9 cellular contexts compared by ENCODE assay signal in the genomic region with DNA sequence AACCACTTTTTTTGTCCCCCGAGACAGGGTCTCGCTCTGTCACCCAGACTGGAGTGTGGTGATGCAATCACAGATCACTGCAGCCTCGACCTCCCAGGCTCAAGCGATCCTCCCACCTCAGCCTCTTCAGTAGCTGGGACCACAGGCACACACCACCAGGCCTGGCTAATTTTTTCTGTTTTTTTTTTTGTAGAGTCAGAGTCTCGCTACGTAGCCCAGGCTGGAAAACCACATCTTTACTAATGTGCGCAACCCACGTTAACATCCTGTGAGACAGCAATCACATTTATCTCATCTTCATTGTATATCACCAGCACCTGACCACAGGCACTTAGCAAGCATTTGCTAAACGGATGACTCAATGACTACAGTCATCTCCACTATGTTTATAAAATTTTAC.
DNase-seq lines count a peak whose midpoint lies in the region; ATAC-seq lines count a peak whose summit lies in the region.
"Had no signal": no experiment of that assay in that cellular context is flagged by ENCODE, and none has a peak within 500 bp of the region (broad histone marks: within the 10 kb centered on the region; RNA-seq: fewer than 3 reads in every experiment).

No MANE protein-coding gene starts in this region.

- no peak overlapping the region for H3K4me2 ChIP-seq in Karpas-422 (ENCODE audit: low read depth, low read length, poor library complexity, severe bottlenecking)
- H3K4me2 ChIP-seq: BLaER1 had no signal

- POLR2A ChIA-PET in naive thymus-derived CD4-positive, alpha-beta T cell (lab: Charles Lee), result no interaction called here

- intact Hi-C loops in activated T-helper 1 cell treated with anti-CD3 and anti-CD28 coated beads, Interleukin-12 subunit alpha, Interleukin-12 subunit beta, Interleukin-2, Interleukin-4 antibody, amounts not matched to agents 30 ng/mL and 10 ng/mL and 1 ng/mL, durations not matched to agents 14 hours and 24 hours and 36 hours (cut with micrococcal nuclease), result loop anchor here (1.0 to 5.0 kb wide), 6 partner anchors 11 to 873 kb away; partner anchors contain the start of genes CREB3L2 and TRIM24
- intact Hi-C loops in naive thymus-derived CD4-positive, alpha-beta T cell (cut with micrococcal nuclease), result loop anchor here (1.0 to 5.0 kb wide), 5 partner anchors 11 to 413 kb away; partner anchors contain the start of gene TRIM24 (in 1 of the 2)

- H2AFZ ChIP-seq in Karpas-422 (ENCODE audit: low read length), result no peak overlapping the region

- H3K27ac Mint-ChIP-seq in activated T-helper 1 cell treated with anti-CD3 and anti-CD28 coated beads, Interleukin-12 subunit alpha, Interleukin-12 subunit beta, Interleukin-2, Interleukin-4 antibody, amounts not matched to agents 30 ng/mL and 10 ng/mL and 1 ng/mL, durations not matched to agents 14 hours and 24 hours and 36 hours, result peak overlapping the region; percentile 74
- peak overlapping the region in 8 of 9 donors; percentile 16 to 61 (median 48) for H3K27ac Mint-ChIP-seq in naive thymus-derived CD4-positive, alpha-beta T cell

- no peaks in the 10 kb centered on the region for H3K4me1 ChIP-seq in naive thymus-derived CD4-positive, alpha-beta T cell (ENCODE audit: control insufficient read depth in 2 of 2, insufficient read depth in 2 of 2, low read length in 2 of 2)
- H3K4me1 ChIP-seq in Karpas-422 (ENCODE audit: low read length), result no peaks in the 10 kb centered on the region
- H3K4me1 ChIP-seq: BLaER1 had no signal

- peaks cover 24% of the 10 kb centered on the region for H3K4me1 Mint-ChIP-seq in activated T-helper 1 cell treated with anti-CD3 and anti-CD28 coated beads, Interleukin-12 subunit alpha, Interleukin-12 subunit beta, Interleukin-2, Interleukin-4 antibody, amounts not matched to agents 30 ng/mL and 10 ng/mL and 1 ng/mL, durations not matched to agents 14 hours and 24 hours and 36 hours (ENCODE audit: low read depth)
- peaks cover 9 to 23% (median 12%) of the 10 kb centered on the region in 7 donors for H3K4me1 Mint-ChIP-seq in naive thymus-derived CD4-positive, alpha-beta T cell

- no peaks in the 10 kb centered on the region for H4K20me1 ChIP-seq in Karpas-422 (ENCODE audit: insufficient read depth, low read depth, low read length)
- H4K20me1 ChIP-seq: BLaER1 had no signal

- no peak overlapping the region for H3K4me3 Mint-ChIP-seq in activated T-helper 1 cell treated with anti-CD3 and anti-CD28 coated beads, Interleukin-12 subunit alpha, Interleukin-12 subunit beta, Interleukin-2, Interleukin-4 antibody, amounts not matched to agents 30 ng/mL and 10 ng/mL and 1 ng/mL, durations not matched to agents 14 hours and 24 hours and 36 hours
- H3K4me3 Mint-ChIP-seq in naive thymus-derived CD4-positive, alpha-beta T cell, result peak overlapping the region in 2 of 10 donors; percentile 20 to 29

- H3K9me2 ChIP-seq in Karpas-422 (replicated peaks; ENCODE audit: insufficient read depth, low read length), result no peaks in the 10 kb centered on the region

- no peak overlapping the region for H3K9ac ChIP-seq in Karpas-422 (ENCODE audit: low read length)
- H3K9ac ChIP-seq: BLaER1 had no signal

- no peaks in the 10 kb centered on the region for H3K79me2 ChIP-seq in Karpas-422 (ENCODE audit: low read length)

- H3K9me3 ChIP-seq in naive thymus-derived CD4-positive, alpha-beta T cell (ENCODE audit: control insufficient read depth in 2 of 3, low read length in 3 of 3), result no peaks in the 10 kb centered on the region
- no peaks in the 10 kb centered on the region for H3K9me3 ChIP-seq in Karpas-422 (ENCODE audit: low read length)
- H3K9me3 ChIP-seq: BLaER1 had no signal

- ATAC-seq in naive thymus-derived CD4-positive, alpha-beta T cell, result peak; percentile 98
- ATAC-seq in GM21381 (IDR thresholded peaks at IDR 0.05; ENCODE audit: unreplicated experiment), result no peak
- no peak for ATAC-seq in HG03159 (IDR thresholded peaks at IDR 0.05; ENCODE audit: unreplicated experiment)
- ATAC-seq in GM18873 (IDR thresholded peaks at IDR 0.05; ENCODE audit: low FRiP score, unreplicated experiment), result no peak

- no peaks in the 10 kb centered on the region for H3K9me3 Mint-ChIP-seq in activated T-helper 1 cell treated with anti-CD3 and anti-CD28 coated beads, Interleukin-12 subunit alpha, Interleukin-12 subunit beta, Interleukin-2, Interleukin-4 antibody, amounts not matched to agents 30 ng/mL and 10 ng/mL and 1 ng/mL, durations not matched to agents 14 hours and 24 hours and 36 hours
- H3K9me3 Mint-ChIP-seq in naive thymus-derived CD4-positive, alpha-beta T cell, result no peaks in the 10 kb centered on the region

- no peak overlapping the region for H3K27ac ChIP-seq in naive thymus-derived CD4-positive, alpha-beta T cell (ENCODE audit: low read depth, low read length)
- H3K27ac ChIP-seq in Karpas-422 (ENCODE audit: low read length), result no peak overlapping the region
- H3K27ac ChIP-seq: BLaER1 had no signal

- no peaks in the 10 kb centered on the region for H3K27me3 ChIP-seq in naive thymus-derived CD4-positive, alpha-beta T cell (ENCODE audit: control insufficient read depth in 2 of 2, insufficient read depth in 2 of 2, low read length in 2 of 2)
- H3K27me3 ChIP-seq in Karpas-422 (ENCODE audit: low read length), result no peaks in the 10 kb centered on the region
- H3K27me3 ChIP-seq: BLaER1 had no signal

- CTCF ChIA-PET in naive thymus-derived CD4-positive, alpha-beta T cell (lab: Charles Lee), result interaction anchor here (0.6 to 2.2 kb wide), 3 partner anchors 11 to 462 kb away, joined by 4 to 10 read pairs (median 5); no protein-coding TSS in a partner anchor

- DNase-seq in AG08395 (ENCODE audit: low spot score) (peak; percentile 53), RKO (ENCODE audit: low spot score) (peak; percentile 83), Karpas-422 (no peak)
- peak; percentile 74 for DNase-seq in activated T-helper 1 cell treated with anti-CD3 and anti-CD28 coated beads, Interleukin-12 subunit alpha, Interleukin-12 subunit beta, Interleukin-2, Interleukin-4 antibody, amounts not matched to agents 30 ng/mL and 10 ng/mL and 1 ng/mL, durations not matched to agents 14 hours and 24 hours and 36 hours (ENCODE audit: low spot score)
- peak in 8 of 9 donors; percentile 59 to 77 (median 67) for DNase-seq in naive thymus-derived CD4-positive, alpha-beta T cell

- no peak overlapping the region for H3K4me3 ChIP-seq in naive thymus-derived CD4-positive, alpha-beta T cell (ENCODE audit: low read length)
- H3K4me3 ChIP-seq in Karpas-422 (ENCODE audit: low read length), result no peak overlapping the region
- H3K4me3 ChIP-seq: BLaER1 had no signal

- no peaks in the 10 kb centered on the region for H3K36me3 Mint-ChIP-seq in activated T-helper 1 cell treated with anti-CD3 and anti-CD28 coated beads, Interleukin-12 subunit alpha, Interleukin-12 subunit beta, Interleukin-2, Interleukin-4 antibody, amounts not matched to agents 30 ng/mL and 10 ng/mL and 1 ng/mL, durations not matched to agents 14 hours and 24 hours and 36 hours (ENCODE audit: low read depth)
- H3K36me3 Mint-ChIP-seq in naive thymus-derived CD4-positive, alpha-beta T cell, result peaks cover 0 to 3% (median 0%) of the 10 kb centered on the region in 5 donors

- H3K27me3 Mint-ChIP-seq in activated T-helper 1 cell treated with anti-CD3 and anti-CD28 coated beads, Interleukin-12 subunit alpha, Interleukin-12 subunit beta, Interleukin-2, Interleukin-4 antibody, amounts not matched to agents 30 ng/mL and 10 ng/mL and 1 ng/mL, durations not matched to agents 14 hours and 24 hours and 36 hours (ENCODE audit: insufficient read depth), result no peaks in the 10 kb centered on the region
- peaks cover 0 to 9% (median 0%) of the 10 kb centered on the region in 5 donors for H3K27me3 Mint-ChIP-seq in naive thymus-derived CD4-positive, alpha-beta T cell

- no peaks in the 10 kb centered on the region for H3K36me3 ChIP-seq in naive thymus-derived CD4-positive, alpha-beta T cell (ENCODE audit: control insufficient read depth in 2 of 3, insufficient read depth in 3 of 3, low read length in 3 of 3)
- H3K36me3 ChIP-seq in Karpas-422 (ENCODE audit: insufficient read depth, low read length), result no peaks in the 10 kb centered on the region
